In genomic region chr11:19241260-19242183, GRCh38 we compare ENCODE assay signal across 8 cellular contexts. TPM values are rescaled to one million over a fixed set of nuclear protein-coding genes. Genes with fewer than 3 reads are reported as not detected.
DNase-seq lines count a peak whose midpoint lies in the region; ATAC-seq and TF ChIP-seq lines count a peak whose summit lies in the region.

No MANE protein-coding gene starts in this region.

- peak overlapping the region in 10 of 11 experiments; percentile 72 to 97 (median 94); a peak in 20 of 22 replicates for H3K9ac ChIP-seq in BLaER1 treated with 17β-estradiol and CSF1 and Interleukin-3, amounts not matched to agents 10 nM and 100 nM
- peak overlapping the region; percentile 91 for H3K9ac ChIP-seq in mesendoderm (ENCODE audit: low read length)

- H3K4me2 ChIP-seq in BLaER1 treated with 17β-estradiol and CSF1 and Interleukin-3, amounts not matched to agents 10 nM and 100 nM = peak overlapping the region; percentile 92 to 99 (median 98)
- peak overlapping the region; percentile 97 for H3K4me2 ChIP-seq in mesendoderm (ENCODE audit: low read length)

- peaks cover 2% of the 10 kb centered on the region for H3K79me2 ChIP-seq in mesendoderm (ENCODE audit: control insufficient read depth, insufficient read depth, low read length)

- H3K27me3 ChIP-seq in BLaER1 treated with 17β-estradiol and CSF1 and Interleukin-3, amounts not matched to agents 10 nM and 100 nM = peaks cover 8 to 15% (median 11%) of the 10 kb centered on the region in 11 experiments; a peak in 19 of 22 replicates
- H3K27me3 ChIP-seq in Peyer's patch (peaks cover 0 to 9% of the 10 kb centered on the region in 2 donors), mesendoderm (ENCODE audit: insufficient read depth, low read length, poor library complexity) (peaks cover 3% of the 10 kb centered on the region), thyroid gland (peaks cover 25% of the 10 kb centered on the region)

- H3K4me1 ChIP-seq in BLaER1 treated with 17β-estradiol and CSF1 and Interleukin-3, amounts not matched to agents 10 nM and 100 nM = peaks cover 31 to 52% (median 45%) of the 10 kb centered on the region in 10 experiments
- H3K4me1 ChIP-seq in Peyer's patch (peaks cover 0 to 18% (median 14%) of the 10 kb centered on the region in 4 donors), mesendoderm (ENCODE audit: control insufficient read depth, low read depth, low read length) (no peaks in the 10 kb centered on the region), thyroid gland (peaks cover 19 to 20% of the 10 kb centered on the region in 2 donors)

- no peak overlapping the region for H3K23ac ChIP-seq in mesendoderm (ENCODE audit: low read length)

- no peak overlapping the region for H3K27ac Mint-ChIP-seq in chondrocyte (ENCODE audit: unreplicated experiment)

- no peak overlapping the region for H2BK120ac ChIP-seq in mesendoderm (ENCODE audit: low read depth, low read length)

- H3K27me3 Mint-ChIP-seq in chondrocyte (ENCODE audit: low read depth) = peaks cover 16% of the 10 kb centered on the region

- H4K8ac ChIP-seq in mesendoderm (ENCODE audit: low read depth, low read length) = no peak overlapping the region

- peaks cover 0 to 30% (median 25%) of the 10 kb centered on the region in 11 experiments; a peak in 19 of 22 replicates for H3K36me3 ChIP-seq in BLaER1 treated with 17β-estradiol and CSF1 and Interleukin-3, amounts not matched to agents 10 nM and 100 nM
- no peaks in the 10 kb centered on the region for H3K36me3 ChIP-seq in Peyer's patch
- H3K36me3 ChIP-seq in mesendoderm (ENCODE audit: control insufficient read depth, insufficient read depth, low read length) = peaks cover 4% of the 10 kb centered on the region
- no peaks in the 10 kb centered on the region for H3K36me3 ChIP-seq in thyroid gland

- H2AK5ac ChIP-seq in mesendoderm (ENCODE audit: low read length) = no peak overlapping the region

- peak overlapping the region; percentile 86 for H3K18ac ChIP-seq in mesendoderm (ENCODE audit: low read length)

- H3K9me3 ChIP-seq in BLaER1 treated with 17β-estradiol and CSF1 and Interleukin-3, amounts not matched to agents 10 nM and 100 nM (replicated peaks in 1 of 11) = no peaks in the 10 kb centered on the region; a peak in 1 of 22 replicates
- H3K9me3 ChIP-seq in Peyer's patch (no peaks in the 10 kb centered on the region), thyroid gland (no peaks in the 10 kb centered on the region)

- H3K4me1 Mint-ChIP-seq in chondrocyte (ENCODE audit: low read depth) = peaks cover 14% of the 10 kb centered on the region

- no peak for TF ChIP-seq POLR2A in Peyer's patch (IDR thresholded peaks at IDR 0.05)
- TF ChIP-seq POLR2A in thyroid gland (IDR thresholded peaks at IDR 0.05) = no peak

- no peaks in the 10 kb centered on the region for H3K79me1 ChIP-seq in mesendoderm (ENCODE audit: low read length)

- H2BK5ac ChIP-seq in mesendoderm (ENCODE audit: low read length) = peak overlapping the region; percentile 75

- peak overlapping the region; percentile 94 for H3K56ac ChIP-seq in mesendoderm (ENCODE audit: low read length)

- peak overlapping the region; percentile 67 to 90 (median 82) for H3K4me3 ChIP-seq in BLaER1 treated with 17β-estradiol and CSF1 and Interleukin-3, amounts not matched to agents 10 nM and 100 nM
- peak overlapping the region; percentile 59 to 89 (median 76) for H3K4me3 ChIP-seq in Peyer's patch
- peak overlapping the region; percentile 54 for H3K4me3 ChIP-seq in mesendoderm (ENCODE audit: low read length)
- peak overlapping the region in 2 of 3 donors; percentile 37 to 45 for H3K4me3 ChIP-seq in thyroid gland (replicated peaks in 1 of 3)

- intact Hi-C loops in thyroid gland (cut with DNase I) = no loop called here

- DNase-seq in Peyer's patch = peak in 1 of 3 donors; percentile 67
- no peak for DNase-seq in chondrocyte (ENCODE audit: low spot score)
- peak; percentile 73 for DNase-seq in mesendoderm
- peak in 1 of 2 donors; percentile 22 for DNase-seq in thyroid gland
- no peak for DNase-seq in NCI-H128 (lab: John Stamatoyannopoulos, UW; ENCODE audit: unreplicated experiment)

- H3K9me3 Mint-ChIP-seq in chondrocyte (ENCODE audit: low read depth) = no peaks in the 10 kb centered on the region

- no peak overlapping the region for H2BK15ac ChIP-seq in mesendoderm (replicated peaks; ENCODE audit: low read depth)

- peaks cover 2% of the 10 kb centered on the region for H3K36me3 Mint-ChIP-seq in chondrocyte (ENCODE audit: low read depth)

- peak overlapping the region; percentile 94 for H3K4ac ChIP-seq in mesendoderm (ENCODE audit: low read depth, low read length)

- no peak overlapping the region for H4K5ac ChIP-seq in mesendoderm (ENCODE audit: low read length)

- peaks cover 0 to 4% (median 0%) of the 10 kb centered on the region in 11 experiments; a peak in 4 of 22 replicates for H4K20me1 ChIP-seq in BLaER1 treated with 17β-estradiol and CSF1 and Interleukin-3, amounts not matched to agents 10 nM and 100 nM

- H3K27ac ChIP-seq in BLaER1 treated with 17β-estradiol and CSF1 and Interleukin-3, amounts not matched to agents 10 nM and 100 nM = peak overlapping the region in 10 of 11 experiments; percentile 46 to 98 (median 94); a peak in 19 of 22 replicates
- no peak overlapping the region for H3K27ac ChIP-seq in Peyer's patch
- H3K27ac ChIP-seq in mesendoderm (ENCODE audit: low read depth, low read length) = peak overlapping the region; percentile 63
- H3K27ac ChIP-seq in thyroid gland = no peak overlapping the region

- TF ChIP-seq CTCF in Peyer's patch (IDR thresholded peaks at IDR 0.05) (no peak), chondrocyte (IDR thresholded peaks at IDR 0.05) (no peak), thyroid gland (IDR thresholded peaks at IDR 0.05) (no peak)

- peak; percentile 39 for ATAC-seq in GM18909 (IDR thresholded peaks at IDR 0.05; ENCODE audit: poor library complexity, unreplicated experiment)
- peak; percentile 23 for ATAC-seq in HG03060 (IDR thresholded peaks at IDR 0.05; ENCODE audit: low read depth, unreplicated experiment)

- no CpG with 5 or more reads among the region's 92 CpGs for WGBS in mesendoderm (ENCODE audit: extremely low coverage, insufficient coverage, low lambda C conversion rate)
- WGBS in thyroid gland, 2 donors = 1 to 2% methylated on average over 27 to 40 of the region's 92 CpGs

- H3K4me3 Mint-ChIP-seq in chondrocyte (ENCODE audit: unreplicated experiment) = peak overlapping the region; percentile 94

RNA-seq across cellular contexts. Expression of gene E2F8, which starts 0.8 kb away (rescaled TPM):
- 10 to 100 TPM in 1 of 4 donors, 1 to 10 TPM in 3; 1.5 to 14.9 (median 6.0) TPM for total RNA-seq in Peyer's patch
- total RNA-seq in chondrocyte = 0.60 to 1.4 TPM (median 0.64 TPM) in 3 replicates
- polyA plus RNA-seq in mesendoderm (2013, experiment 1 of 2) = 12.0 TPM
- polyA plus RNA-seq in mesendoderm (2013, experiment 2 of 2) = 12.9 TPM
- total RNA-seq in thyroid gland = not detected

RNA-seq across cellular contexts. Expression of gene CSRP3, which starts 39.7 kb away (rescaled TPM):
- not detected for total RNA-seq in Peyer's patch
- not detected in 3 replicates for total RNA-seq in chondrocyte
- polyA plus RNA-seq in mesendoderm (2013, experiment 1 of 2) = not detected
- polyA plus RNA-seq in mesendoderm (2013, experiment 2 of 2) = not detected
- total RNA-seq in thyroid gland = not detected

Comparison
In these comparisons a context has a peak if more than half of its experiments do, and no peak if none do; other contexts are left out.
1. H3K27ac ChIP-seq: peak in BLaER1 treated with 17β-estradiol and CSF1 and Interleukin-3, amounts not matched to agents 10 nM and 100 nM (10 of 11) and mesendoderm (single experiment); none in Peyer's patch (0 of 4) and thyroid gland (0 of 3).
2. Peak in every context shown above with its lines, with median percentiles within 50 percentile points of each other: H3K4me3 ChIP-seq.